ENCODE assay signal across 15 cellular contexts in genomic region chr7:44761207-44762161, GRCh38. TPM values are rescaled to one million over a fixed set of nuclear protein-coding genes. Genes with fewer than 3 reads are reported as not detected.
A peak's percentile ranks its signal among the peaks of the same experiment; 100 is the strongest.
DNase-seq lines count a peak whose midpoint lies in the region; ATAC-seq and TF ChIP-seq lines count a peak whose summit lies in the region.
"Had no signal": no experiment of that assay in that cellular context is flagged by ENCODE, and none has a peak within 500 bp of the region (broad histone marks: within the 10 kb centered on the region; RNA-seq: fewer than 3 reads in every experiment).

No MANE protein-coding gene starts in this region.

- TF ChIP-seq POLR2A in esophagus muscularis mucosa (IDR thresholded peaks at IDR 0.05; ENCODE audit: low read depth): no peak

- H3K36me3 ChIP-seq in esophagus muscularis mucosa (peaks cover 57 to 100% (median 94%) of the 10 kb centered on the region in 4 donors), mucosa of stomach (ENCODE audit: control insufficient read depth, insufficient read depth, low read length) (peaks cover 17% of the 10 kb centered on the region), aorta (ENCODE audit: control insufficient read depth in 1 of 2, insufficient read depth in 2 of 2, low read length in 1 of 2) (peaks cover 5 to 14% of the 10 kb centered on the region in 2 donors)

- intact Hi-C loops in esophagus muscularis mucosa (cut with DNase I): no loop called here
- intact Hi-C loops in aorta (cut with DNase I): no loop called here

- peaks cover 13 to 29% (median 21%) of the 10 kb centered on the region in 4 donors for H3K4me1 ChIP-seq in esophagus muscularis mucosa
- peaks cover 23% of the 10 kb centered on the region for H3K4me1 ChIP-seq in mucosa of stomach (ENCODE audit: control insufficient read depth, insufficient read depth, low read length)
- no peaks in the 10 kb centered on the region for H3K4me1 ChIP-seq in aorta (ENCODE audit: control insufficient read depth in 1 of 2, insufficient read depth in 2 of 2, low read length in 2 of 2)
- H3K4me1 ChIP-seq: A549 had no signal

- peak overlapping the region; percentile 9 for H3K9ac ChIP-seq in mucosa of stomach (ENCODE audit: low read length)

- no peaks in the 10 kb centered on the region for H3K9me3 Mint-ChIP-seq in stimulated activated naive CD8-positive, alpha-beta T cell treated with anti-CD3 and anti-CD28 coated beads, Interleukin-15, amount 100 ng/mL, for 72 hours
- H3K9me3 Mint-ChIP-seq: memory B cell had no signal

- DNase-seq in stimulated activated naive CD8-positive, alpha-beta T cell treated with anti-CD3 and anti-CD28 coated beads, Interleukin-15, amount 100 ng/mL, for 72 hours: no peak
- no peak for DNase-seq in stimulated activated naive CD8-positive, alpha-beta T cell treated with anti-CD3 and anti-CD28 coated beads, Interleukin-15, Interleukin-2, amounts not matched to agents 100 U/mL and 50 U/mL, for 24 hours
- DNase-seq in esophagus muscularis mucosa (ENCODE audit: extremely low spot score) (no peak), aorta (peak in 1 of 2 donors; percentile 80), NCI-H2107 (lab: John Stamatoyannopoulos, UW) (no peak)
- no peak for DNase-seq in activated CD8-positive, alpha-beta memory T cell treated with anti-CD3 and anti-CD28 coated beads, Interleukin-2, amount 50 U/mL, for 48 hours
- DNase-seq: DMS53, T-helper 9 cell, thyroid gland had no signal

- WGBS in esophagus muscularis mucosa: 83% methylated on average over 35 of the region's 48 CpGs
- 80 to 83% methylated on average over 48 of the region's 48 CpGs for WGBS in aorta, 2 donors

- peak; percentile 33 for ATAC-seq in stimulated activated naive CD8-positive, alpha-beta T cell treated with anti-CD3 and anti-CD28 coated beads, Interleukin-15, amount 100 ng/mL, for 72 hours
- ATAC-seq in stimulated activated naive CD8-positive, alpha-beta T cell treated with anti-CD3 and anti-CD28 coated beads, Interleukin-15, Interleukin-2, amounts not matched to agents 100 U/mL and 50 U/mL, for 24 hours: no peak
- ATAC-seq in aorta (ENCODE audit: low FRiP score) (peak; percentile 49), GM18867 (IDR thresholded peaks at IDR 0.05; ENCODE audit: unreplicated experiment) (no peak)
- ATAC-seq: A549 had no signal

- no peaks in the 10 kb centered on the region for H3K4me1 Mint-ChIP-seq in stimulated activated naive CD8-positive, alpha-beta T cell treated with anti-CD3 and anti-CD28 coated beads, Interleukin-15, amount 100 ng/mL, for 72 hours

- no peak for TF ChIP-seq CTCF in esophagus muscularis mucosa (IDR thresholded peaks at IDR 0.05)

- peak overlapping the region in 1 of 2 donors; percentile 94 for H3K27ac Mint-ChIP-seq in stimulated activated naive CD8-positive, alpha-beta T cell treated with anti-CD3 and anti-CD28 coated beads, Interleukin-15, amount 100 ng/mL, for 72 hours
- H3K27ac Mint-ChIP-seq: activated naive CD8-positive, alpha-beta T cell; memory B cell had no signal

- H3K27me3 Mint-ChIP-seq in stimulated activated naive CD8-positive, alpha-beta T cell treated with anti-CD3 and anti-CD28 coated beads, Interleukin-15, amount 100 ng/mL, for 72 hours: no peaks in the 10 kb centered on the region
- H3K27me3 Mint-ChIP-seq: activated naive CD8-positive, alpha-beta T cell; memory B cell had no signal

- H3K9me3 ChIP-seq in esophagus muscularis mucosa: no peaks in the 10 kb centered on the region
- no peaks in the 10 kb centered on the region for H3K9me3 ChIP-seq in mucosa of stomach (ENCODE audit: control insufficient read depth, low read length)
- no peaks in the 10 kb centered on the region for H3K9me3 ChIP-seq in aorta (ENCODE audit: control insufficient read depth, low read length)
- H3K9me3 ChIP-seq: A549, thyroid gland had no signal

- no peak overlapping the region for H3K4me3 Mint-ChIP-seq in stimulated activated naive CD8-positive, alpha-beta T cell treated with anti-CD3 and anti-CD28 coated beads, Interleukin-15, amount 100 ng/mL, for 72 hours
- H3K4me3 Mint-ChIP-seq: activated naive CD8-positive, alpha-beta T cell; memory B cell had no signal

- H3K4me3 ChIP-seq in esophagus muscularis mucosa: no peak overlapping the region
- H3K4me3 ChIP-seq in mucosa of stomach (ENCODE audit: low read length): no peak overlapping the region
- H3K4me3 ChIP-seq in aorta (ENCODE audit: low read length in 2 of 2): no peak overlapping the region
- H3K4me3 ChIP-seq: A549, coronary artery, thyroid gland had no signal

- no peak for TF ChIP-seq EP300 in esophagus muscularis mucosa (IDR thresholded peaks at IDR 0.05)

- peak overlapping the region in 3 of 4 donors; percentile 10 to 62 (median 39) for H3K27ac ChIP-seq in esophagus muscularis mucosa (replicated peaks in 1 of 4)
- no peak overlapping the region for H3K27ac ChIP-seq in aorta (ENCODE audit: low read depth in 1 of 2, low read length in 2 of 2)
- H3K27ac ChIP-seq: A549, thyroid gland had no signal

- H3K27me3 ChIP-seq in esophagus muscularis mucosa (no peaks in the 10 kb centered on the region), mucosa of stomach (ENCODE audit: control insufficient read depth, insufficient read depth, low read length) (no peaks in the 10 kb centered on the region), aorta (ENCODE audit: control insufficient read depth in 1 of 2, insufficient read depth in 2 of 2, low read length in 1 of 2) (no peaks in the 10 kb centered on the region)
- H3K27me3 ChIP-seq: thyroid gland had no signal

RNA-seq across cellular contexts. Expression of gene ZMIZ2, which starts 12.8 kb away (rescaled TPM):
- total RNA-seq in esophagus muscularis mucosa (10 to 100 TPM; 12.4 to 36.0 (median 28.4) TPM), aorta (10 to 100 TPM; 64.5 to 96.6 TPM)
- polyA plus RNA-seq in aorta: 10 to 100 TPM; 11.6 to 69.9 TPM

RNA-seq across cellular contexts. Expression of gene PPIA, which starts 35.0 kb away (rescaled TPM):
- 1,000 to 10,000 TPM; 1,223 to 1,666 (median 1,462) TPM for total RNA-seq in esophagus muscularis mucosa
- 100 to 1,000 TPM; 729 to 835 TPM for total RNA-seq in aorta
- polyA plus RNA-seq in aorta: 1,000 to 10,000 TPM; 1,703 to 2,385 TPM

Comparison
In these comparisons a context has a peak if more than half of its experiments do, and no peak if none do; other contexts are left out.
1. ATAC-seq: peak in stimulated activated naive CD8-positive, alpha-beta T cell treated with anti-CD3 and anti-CD28 coated beads, Interleukin-15, amount 100 ng/mL, for 72 hours (single experiment) and aorta (single experiment); none in stimulated activated naive CD8-positive, alpha-beta T cell treated with anti-CD3 and anti-CD28 coated beads, Interleukin-15, Interleukin-2, amounts not matched to agents 100 U/mL and 50 U/mL, for 24 hours (single experiment) and GM18867 (single experiment).
2. H3K27ac ChIP-seq: peak in esophagus muscularis mucosa (3 of 4); none in aorta (0 of 2).